20 cellular contexts compared by ENCODE assay signal in the genomic region with DNA sequence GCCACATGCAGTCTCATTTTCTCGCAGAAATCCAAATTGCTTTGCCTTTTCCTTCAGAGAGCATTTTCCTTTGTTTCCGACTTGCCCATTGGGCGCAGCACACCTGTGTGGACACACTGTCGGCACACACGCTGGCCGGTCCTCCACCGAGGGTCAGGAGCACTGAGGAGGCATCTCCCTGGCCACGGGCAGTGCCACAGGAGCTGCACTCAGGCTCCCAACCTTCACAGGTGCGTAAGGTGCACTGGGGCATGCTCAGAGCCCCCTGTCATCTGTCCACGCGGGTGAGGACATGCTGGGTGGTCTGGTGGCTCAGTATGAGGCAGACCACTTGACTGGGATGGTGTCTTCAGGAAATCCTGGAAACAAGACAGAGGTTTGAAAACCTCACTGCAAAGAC.
"Had no signal": no experiment of that assay in that cellular context is flagged by ENCODE, and none has a peak within 500 bp of the region (broad histone marks: within the 10 kb centered on the region; RNA-seq: fewer than 3 reads in every experiment).

No MANE protein-coding gene starts in this region.

- H3K4me1 ChIP-seq: heart left ventricle, left ventricle myocardium inferior, prostate gland, sigmoid colon, spleen, transverse colon, upper lobe of left lung had no signal

- FAIRE-seq: islet of Langerhans, kidney, small intestine had no signal

- H3K27me3 ChIP-seq: upper lobe of left lung had no signal

- H3K36me3 ChIP-seq: heart left ventricle, left ventricle myocardium inferior, neutrophil, prostate gland, sigmoid colon, spleen, transverse colon, upper lobe of left lung had no signal

- H3K27ac ChIP-seq: heart left ventricle, left ventricle myocardium inferior, neutrophil, prostate gland, sigmoid colon, spleen, transverse colon, upper lobe of left lung had no signal

- DNase-seq: heart left ventricle; hypothalamus; immature natural killer cell; kidney; left ventricle myocardium inferior; naive thymus-derived CD8-positive, alpha-beta T cell; occipital lobe; retina; right cardiac atrium; sigmoid colon; small intestine; spleen; stimulated activated CD4-positive, alpha-beta T cell treated with anti-CD3 and anti-CD28 coated beads, Interleukin-4, amount 100 ng/mL, for 24 hours; stimulated activated naive CD4-positive, alpha-beta T cell; transverse colon had no signal

- H3K4me3 ChIP-seq: heart left ventricle, left ventricle myocardium inferior, prostate gland, sigmoid colon, spleen, transverse colon, upper lobe of left lung had no signal

- ATAC-seq: heart left ventricle; naive thymus-derived CD8-positive, alpha-beta T cell; right cardiac atrium; stimulated activated effector memory CD8-positive, alpha-beta T cell treated with anti-CD3 and anti-CD28 coated beads, Interleukin-12 subunit alpha, Interleukin-12 subunit beta, amount 100 ng/mL, for 72 hours had no signal

- H3K9me3 ChIP-seq: heart left ventricle, left ventricle myocardium inferior, neutrophil, prostate gland, sigmoid colon, spleen, transverse colon, upper lobe of left lung had no signal
